22 cellular contexts compared by ENCODE assay signal in genomic region chr18:26415041-26415440, GRCh38.
"Had no signal": no experiment of that assay in that cellular context is flagged by ENCODE, and none has a peak within 500 bp of the region (broad histone marks: within the 10 kb centered on the region; RNA-seq: fewer than 3 reads in every experiment).

No MANE protein-coding gene starts in this region.

- H3K4me1 ChIP-seq: ascending aorta, gastrocnemius medialis, heart right ventricle, tibial artery, vagina had no signal

- H3K27me3 Mint-ChIP-seq: activated CD4-positive, alpha-beta T cell treated with anti-CD3 and anti-CD28 coated beads, Interleukin-2, amount 10 ng/mL, durations not matched to agents 7 days and 5 days; activated naive CD8-positive, alpha-beta T cell treated with anti-CD3 and anti-CD28 coated beads, Interleukin-2, amount 10 ng/mL, durations not matched to agents 7 days and 5 days; effector memory CD8-positive, alpha-beta T cell; memory B cell; naive thymus-derived CD8-positive, alpha-beta T cell; T-helper 17 cell had no signal

- H3K27me3 ChIP-seq: ascending aorta, gastrocnemius medialis, heart right ventricle, neutrophil, tibial artery, vagina had no signal

- DNase-seq: activated CD4-positive, alpha-beta T cell treated with anti-CD3 and anti-CD28 coated beads, Interleukin-2, amount 10 ng/mL, durations not matched to agents 7 days and 5 days; activated CD4-positive, CD25-positive, alpha-beta regulatory T cell; activated CD8-positive, alpha-beta memory T cell treated with anti-CD3 and anti-CD28 coated beads for 24 hours; activated naive CD4-positive, alpha-beta T cell; activated naive CD8-positive, alpha-beta T cell treated with anti-CD3 and anti-CD28 coated beads, Interleukin-2, amount 10 ng/mL, durations not matched to agents 7 days and 5 days; dermis blood vessel endothelial cell; effector memory CD8-positive, alpha-beta T cell; gastrocnemius medialis; heart right ventricle; left ventricle myocardium superior; naive thymus-derived CD8-positive, alpha-beta T cell; stimulated activated CD4-positive, alpha-beta T cell treated with anti-CD3 and anti-CD28 coated beads, Interleukin-15, amount 100 ng/mL, for 24 hours; stimulated activated CD4-positive, alpha-beta T cell treated with anti-CD3 and anti-CD28 coated beads, Interleukin-4, amount 100 ng/mL, for 1 hour; stimulated activated naive CD4-positive, alpha-beta T cell; T-helper 17 cell; tibial artery had no signal

- H3K27ac Mint-ChIP-seq: activated CD4-positive, alpha-beta T cell treated with anti-CD3 and anti-CD28 coated beads, Interleukin-2, amount 10 ng/mL, durations not matched to agents 7 days and 5 days; activated naive CD8-positive, alpha-beta T cell treated with anti-CD3 and anti-CD28 coated beads, Interleukin-2, amount 10 ng/mL, durations not matched to agents 7 days and 5 days; activated T-helper 1 cell treated with anti-CD3 and anti-CD28 coated beads, Interleukin-12 subunit alpha, Interleukin-12 subunit beta, Interleukin-2, Interleukin-4 antibody, amounts not matched to agents 30 ng/mL and 10 ng/mL and 1 ng/mL, durations not matched to agents 14 hours and 24 hours and 36 hours; effector memory CD8-positive, alpha-beta T cell; memory B cell; naive thymus-derived CD8-positive, alpha-beta T cell; T-helper 17 cell had no signal

- H3K36me3 ChIP-seq: ascending aorta, gastrocnemius medialis, heart right ventricle, neutrophil, tibial artery, vagina had no signal

- ATAC-seq: effector memory CD8-positive, alpha-beta T cell; gastrocnemius medialis; heart right ventricle; left ventricle myocardium superior; naive thymus-derived CD8-positive, alpha-beta T cell; T-helper 17 cell had no signal

- H3K9me3 Mint-ChIP-seq: activated CD4-positive, alpha-beta T cell treated with anti-CD3 and anti-CD28 coated beads, Interleukin-2, amount 10 ng/mL, durations not matched to agents 7 days and 5 days; activated naive CD8-positive, alpha-beta T cell treated with anti-CD3 and anti-CD28 coated beads, Interleukin-2, amount 10 ng/mL, durations not matched to agents 7 days and 5 days; activated T-helper 1 cell treated with anti-CD3 and anti-CD28 coated beads, Interleukin-12 subunit alpha, Interleukin-12 subunit beta, Interleukin-2, Interleukin-4 antibody, amounts not matched to agents 30 ng/mL and 10 ng/mL and 1 ng/mL, durations not matched to agents 14 hours and 24 hours and 36 hours; effector memory CD8-positive, alpha-beta T cell had no signal

- H3K4me1 Mint-ChIP-seq: activated CD4-positive, alpha-beta T cell treated with anti-CD3 and anti-CD28 coated beads, Interleukin-2, amount 10 ng/mL, durations not matched to agents 7 days and 5 days; activated naive CD8-positive, alpha-beta T cell treated with anti-CD3 and anti-CD28 coated beads, Interleukin-2, amount 10 ng/mL, durations not matched to agents 7 days and 5 days; memory B cell; naive thymus-derived CD8-positive, alpha-beta T cell; T-helper 17 cell had no signal

- H3K4me3 Mint-ChIP-seq: activated CD4-positive, alpha-beta T cell treated with anti-CD3 and anti-CD28 coated beads, Interleukin-2, amount 10 ng/mL, durations not matched to agents 7 days and 5 days; activated naive CD8-positive, alpha-beta T cell treated with anti-CD3 and anti-CD28 coated beads, Interleukin-2, amount 10 ng/mL, durations not matched to agents 7 days and 5 days; activated T-helper 1 cell treated with anti-CD3 and anti-CD28 coated beads, Interleukin-12 subunit alpha, Interleukin-12 subunit beta, Interleukin-2, Interleukin-4 antibody, amounts not matched to agents 30 ng/mL and 10 ng/mL and 1 ng/mL, durations not matched to agents 14 hours and 24 hours and 36 hours; effector memory CD8-positive, alpha-beta T cell; memory B cell; naive thymus-derived CD8-positive, alpha-beta T cell; T-helper 17 cell had no signal

- H3K36me3 Mint-ChIP-seq: activated naive CD8-positive, alpha-beta T cell treated with anti-CD3 and anti-CD28 coated beads, Interleukin-2, amount 10 ng/mL, durations not matched to agents 7 days and 5 days; memory B cell; naive thymus-derived CD8-positive, alpha-beta T cell had no signal

- H3K27ac ChIP-seq: ascending aorta, epithelial cell of prostate, gastrocnemius medialis, heart right ventricle, neutrophil, tibial artery, vagina had no signal

- H3K9me3 ChIP-seq: ascending aorta, gastrocnemius medialis, neutrophil, tibial artery, vagina had no signal

- H3K4me3 ChIP-seq: ascending aorta, gastrocnemius medialis, heart right ventricle, tibial artery, vagina had no signal
